In the genomic region with DNA sequence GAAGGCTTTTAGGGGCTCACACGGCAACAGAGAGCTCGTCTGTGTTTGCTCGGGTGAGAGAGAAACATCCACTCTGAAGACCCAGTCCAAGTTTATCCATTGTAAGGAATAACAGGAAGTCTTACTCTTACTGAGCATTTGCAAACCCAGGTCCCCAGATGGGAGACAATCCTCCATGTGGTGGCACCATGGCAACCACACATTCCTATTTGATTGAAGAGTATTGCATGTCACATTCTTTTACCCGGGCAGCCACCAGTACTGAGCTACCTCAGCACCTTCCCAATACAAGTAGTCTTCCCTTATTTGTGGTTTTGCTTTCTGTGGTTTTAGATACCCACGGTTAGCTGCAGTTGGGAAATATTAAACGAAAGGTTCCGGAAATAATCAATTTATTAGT, we compare ENCODE assay signal across 25 cellular contexts.
DNase-seq lines count a peak whose midpoint lies in the region; ATAC-seq and TF ChIP-seq lines count a peak whose summit lies in the region.
"Had no signal": no experiment of that assay in that cellular context is flagged by ENCODE, and none has a peak within 500 bp of the region (broad histone marks: within the 10 kb centered on the region; RNA-seq: fewer than 3 reads in every experiment).

No MANE protein-coding gene starts in this region.

- peak overlapping the region in 1 of 4 donors; percentile 76 for H3K27ac ChIP-seq in tibial nerve
- H3K27ac ChIP-seq: body of pancreas, esophagus muscularis mucosa, lower lobe of right lung, prostate gland, SK-N-MC had no signal

- no peaks in the 10 kb centered on the region for H3K27me3 ChIP-seq in tibial nerve
- H3K27me3 ChIP-seq: body of pancreas, esophagus muscularis mucosa had no signal

- TF ChIP-seq POLR2A in tibial nerve (IDR thresholded peaks at IDR 0.05) = no peak

- H3K27ac Mint-ChIP-seq in osteocyte (ENCODE audit: unreplicated experiment) = peak overlapping the region; percentile 7
- H3K27ac Mint-ChIP-seq: activated CD8-positive, alpha-beta T cell treated with anti-CD3 and anti-CD28 coated beads, Interleukin-2, amount 10 ng/mL, durations not matched to agents 7 days and 5 days; CD14-positive monocyte; effector memory CD8-positive, alpha-beta T cell; T-helper 1 cell treated with Interleukin-12 subunit alpha and Interleukin-12 subunit beta and Interleukin-4 antibody, amounts not matched to agents 30 μg/mL and 1 μg/mL, for 36 hours had no signal

- TF ChIP-seq CTCF in osteocyte (IDR thresholded peaks at IDR 0.05) = no peak
- no peak for TF ChIP-seq CTCF in tibial nerve (IDR thresholded peaks at IDR 0.05)

- peaks cover 5% of the 10 kb centered on the region for H3K9me3 Mint-ChIP-seq in osteocyte (ENCODE audit: unreplicated experiment)
- H3K9me3 Mint-ChIP-seq: T-helper 1 cell treated with Interleukin-12 subunit alpha and Interleukin-12 subunit beta and Interleukin-4 antibody, amounts not matched to agents 30 μg/mL and 1 μg/mL, for 36 hours had no signal

- H3K36me3 Mint-ChIP-seq in osteocyte (ENCODE audit: unreplicated experiment) = no peaks in the 10 kb centered on the region
- H3K36me3 Mint-ChIP-seq: CD14-positive monocyte had no signal

- H3K36me3 ChIP-seq in tibial nerve = no peaks in the 10 kb centered on the region
- H3K36me3 ChIP-seq: esophagus muscularis mucosa, lower lobe of right lung, prostate gland had no signal

- H3K27me3 Mint-ChIP-seq in osteocyte (ENCODE audit: unreplicated experiment) = no peaks in the 10 kb centered on the region

- ATAC-seq in HG02759 (IDR thresholded peaks at IDR 0.05; ENCODE audit: unreplicated experiment) = no peak
- ATAC-seq: activated CD8-positive, alpha-beta T cell treated with anti-CD3 and anti-CD28 coated beads, Interleukin-2, amount 10 ng/mL, durations not matched to agents 7 days and 5 days; body of pancreas; effector memory CD8-positive, alpha-beta T cell; lower lobe of right lung had no signal

- peaks cover 0 to 16% (median 0%) of the 10 kb centered on the region in 4 donors for H3K9me3 ChIP-seq in tibial nerve
- H3K9me3 ChIP-seq: body of pancreas, lower lobe of right lung, prostate gland had no signal

- peak; percentile 57 for DNase-seq in EH (ENCODE audit: low read depth)
- DNase-seq in RPMI7951 (ENCODE audit: low read depth) = peak; percentile 86
- peak; percentile 28 for DNase-seq in fibroblast of gingiva (ENCODE audit: low read depth)
- no peak for DNase-seq in osteocyte (ENCODE audit: extremely low spot score, unreplicated experiment)
- DNase-seq in tibial nerve (ENCODE audit: low spot score in 2 of 2) = no peak
- DNase-seq in NCI-H526 (lab: John Stamatoyannopoulos, UW) = no peak
- DNase-seq in NCI-H1436 (lab: John Stamatoyannopoulos, UW) = no peak
- DNase-seq: activated CD4-positive, alpha-beta T cell treated with anti-CD3 and anti-CD28 coated beads for 1 hour; activated CD8-positive, alpha-beta T cell treated with anti-CD3 and anti-CD28 coated beads, Interleukin-2, amount 10 ng/mL, durations not matched to agents 7 days and 5 days; activated effector memory CD4-positive, alpha-beta T cell treated with Interleukin-2 at 50 U/mL for 16 hours; activated T-cell treated with anti-CD3 and anti-CD28 coated beads for 4 hours; body of pancreas; effector memory CD8-positive, alpha-beta T cell; GF-D8; Kasumi-1; lower lobe of right lung; NCI-H1694 treated with DMSO at 0.1 percent for 48 hours; stimulated activated CD4-positive, alpha-beta T cell treated with anti-CD3 and anti-CD28 coated beads, Interleukin-1b, Interleukin-23, amount 100 ng/mL, for 48 hours had no signal

- H3K4me1 Mint-ChIP-seq in osteocyte (ENCODE audit: unreplicated experiment) = peaks cover 59% of the 10 kb centered on the region
- H3K4me1 Mint-ChIP-seq: neural crest cell had no signal

- H3K4me1 ChIP-seq in tibial nerve = peaks cover 0 to 23% (median 7%) of the 10 kb centered on the region in 4 donors
- H3K4me1 ChIP-seq: body of pancreas, prostate gland had no signal

- no peak overlapping the region for H3K4me3 Mint-ChIP-seq in osteocyte (ENCODE audit: unreplicated experiment)
- H3K4me3 Mint-ChIP-seq: activated CD8-positive, alpha-beta T cell treated with anti-CD3 and anti-CD28 coated beads, Interleukin-2, amount 10 ng/mL, durations not matched to agents 7 days and 5 days; CD14-positive monocyte; effector memory CD8-positive, alpha-beta T cell; neural crest cell; T-helper 1 cell treated with Interleukin-12 subunit alpha and Interleukin-12 subunit beta and Interleukin-4 antibody, amounts not matched to agents 30 μg/mL and 1 μg/mL, for 36 hours had no signal

- no peak for TF ChIP-seq EP300 in tibial nerve (IDR thresholded peaks at IDR 0.05)

- H3K4me3 ChIP-seq in tibial nerve = no peak overlapping the region
- H3K4me3 ChIP-seq: body of pancreas, esophagus muscularis mucosa, lower lobe of right lung, prostate gland, SK-N-MC had no signal

- WGBS in tibial nerve, 2 donors = 81 to 83% methylated on average over 7 of the region's 7 CpGs

Comparison
In these comparisons a context has a peak if more than half of its experiments do, and no peak if none do; other contexts are left out.
1. DNase-seq: peak in EH (single experiment), RPMI7951 (single experiment) and fibroblast of gingiva (single experiment); none in osteocyte (single experiment), tibial nerve (0 of 2), NCI-H526 (0 of 2) and NCI-H1436 (single experiment).